In genomic region chr2:231923951-231924888, GRCh38 we compare ENCODE assay signal across 1 cellular context.
TF ChIP-seq lines count a peak whose summit lies in the region.

No MANE protein-coding gene starts in this region.

TF ChIP-seq in GM23338, 12 proteins besides CTCF, POLR2A, EP300 and RAD21 (continued from another document):
- TF ChIP-seq ZNF462 (CRISPR knock-in tag; IDR thresholded peaks at IDR 0.05) = no peak
